Comparison of ENCODE assay signal across 1 cellular context in genomic region chr17:44329516-44329915, GRCh38. TPM values are rescaled to one million over a fixed set of nuclear protein-coding genes. Genes with fewer than 3 reads are reported as not detected.
"Had no signal": no experiment of that assay in that cellular context is flagged by ENCODE, and none has a peak within 500 bp of the region (broad histone marks: within the 10 kb centered on the region; RNA-seq: fewer than 3 reads in every experiment).

No MANE protein-coding gene starts in this region.

RNA-seq across cellular contexts. Expression of gene RUNDC3A, which starts 21.1 kb away (rescaled TPM):
- total RNA-seq: tibial nerve had no signal
